8 cellular contexts compared by ENCODE assay signal in genomic region chr19:13864513-13865242, GRCh38. TPM values are rescaled to one million over a fixed set of nuclear protein-coding genes. Genes with fewer than 3 reads are reported as not detected.
DNase-seq lines count a peak whose midpoint lies in the region; ATAC-seq and TF ChIP-seq lines count a peak whose summit lies in the region.

No MANE protein-coding gene starts in this region.

- H3K9me3 Mint-ChIP-seq in activated naive CD8-positive, alpha-beta T cell treated with anti-CD3 and anti-CD28 coated beads, Interleukin-2, amount 50 U/mL, for 24 hours: no peaks in the 10 kb centered on the region

- H3K36me3 ChIP-seq in heart right ventricle (no peaks in the 10 kb centered on the region), mesodermal cell (ENCODE audit: control insufficient read depth, insufficient read depth, low read length) (no peaks in the 10 kb centered on the region), uterus (no peaks in the 10 kb centered on the region)

- H3K27me3 ChIP-seq in heart right ventricle (peaks cover 0 to 29% (median 0%) of the 10 kb centered on the region in 7 donors), uterus (no peaks in the 10 kb centered on the region)

- peaks cover 51% of the 10 kb centered on the region for H3K4me1 Mint-ChIP-seq in activated naive CD8-positive, alpha-beta T cell treated with anti-CD3 and anti-CD28 coated beads, Interleukin-2, amount 50 U/mL, for 24 hours

- TF ChIP-seq POLR2A in uterus (IDR thresholded peaks at IDR 0.05): no peak
- no peak for TF ChIP-seq POLR2A in erythroblast (IDR thresholded peaks at IDR 0.05; ENCODE audit: low read length)

- ATAC-seq in heart right ventricle (no peak), Right ventricle myocardium superior (ENCODE audit: poor library complexity) (no peak), GM18858 (IDR thresholded peaks at IDR 0.05; ENCODE audit: unreplicated experiment) (no peak)
- ATAC-seq in activated naive CD8-positive, alpha-beta T cell treated with anti-CD3 and anti-CD28 coated beads, Interleukin-2, amount 50 U/mL, for 24 hours: no peak

- intact Hi-C loops in heart right ventricle (cut with DNase I) (loop anchor here in 9 of 10 donors (5.0 to 10.0 kb wide), 5 partner anchors 67 to 590 kb away; partner anchors contain the start of gene ZSWIM4 (in 1 of the 9)), Right ventricle myocardium superior (cut with DNase I) (loop anchor here (5.0 to 10.0 kb wide), 2 partner anchors 82 to 270 kb away; no protein-coding TSS in a partner anchor), uterus (cut with DNase I; ENCODE audit: low total_unique reads) (loop anchor here (10.0 kb wide), 1 partner anchor 270 kb away; no protein-coding TSS in a partner anchor)

- no peaks in the 10 kb centered on the region for H3K9me3 ChIP-seq in heart right ventricle
- H3K9me3 ChIP-seq in mesodermal cell (ENCODE audit: control insufficient read depth, low read length): no peaks in the 10 kb centered on the region
- H3K9me3 ChIP-seq in uterus: no peaks in the 10 kb centered on the region

- WGBS in heart right ventricle, 2 donors: 11 to 20% methylated on average over 43 to 64 of the region's 64 CpGs
- 29 to 33% methylated on average over 29 to 38 of the region's 64 CpGs for WGBS in mesodermal cell (ENCODE audit: insufficient coverage in 2 of 2), 2 experiments

- H3K4me1 ChIP-seq in heart right ventricle: peaks cover 9 to 38% (median 27%) of the 10 kb centered on the region in 9 donors
- H3K4me1 ChIP-seq in mesodermal cell (ENCODE audit: control insufficient read depth, insufficient read depth, low read length, poor library complexity, severe bottlenecking): peaks cover 20% of the 10 kb centered on the region
- peaks cover 0 to 12% of the 10 kb centered on the region in 2 donors for H3K4me1 ChIP-seq in uterus

- H3K4me3 ChIP-seq in heart right ventricle (peak overlapping the region in 9 of 10 donors; percentile 30 to 92 (median 77)), mesodermal cell (ENCODE audit: extremely low read depth, insufficient read depth, low read length, poor library complexity, severe bottlenecking) (peak overlapping the region; percentile 28), uterus (peak overlapping the region in 1 of 2 donors; percentile 64)

- DNase-seq in heart right ventricle: no peak
- DNase-seq in Right ventricle myocardium superior: no peak
- no peak for DNase-seq in activated naive CD8-positive, alpha-beta T cell treated with anti-CD3 and anti-CD28 coated beads, Interleukin-2, amount 50 U/mL, for 24 hours
- no peak for DNase-seq in uterus
- no peak for DNase-seq in erythroblast (lab: John Stamatoyannopoulos, UW)
- DNase-seq in NCI-H1694 treated with DMSO at 0.1 percent for 48 hours (lab: John Stamatoyannopoulos, UW): no peak

- H3K27me3 Mint-ChIP-seq in activated naive CD8-positive, alpha-beta T cell treated with anti-CD3 and anti-CD28 coated beads, Interleukin-2, amount 50 U/mL, for 24 hours: peaks cover 26% of the 10 kb centered on the region

- H3K27ac Mint-ChIP-seq in activated naive CD8-positive, alpha-beta T cell treated with anti-CD3 and anti-CD28 coated beads, Interleukin-2, amount 50 U/mL, for 24 hours: peak overlapping the region; percentile 37

- H3K27ac ChIP-seq in heart right ventricle (peak overlapping the region in 6 of 10 donors; percentile 13 to 74 (median 62)), mesodermal cell (ENCODE audit: low read depth, low read length, severe bottlenecking) (no peak overlapping the region), uterus (peak overlapping the region; percentile 60 to 73)

- H3K4me3 Mint-ChIP-seq in activated naive CD8-positive, alpha-beta T cell treated with anti-CD3 and anti-CD28 coated beads, Interleukin-2, amount 50 U/mL, for 24 hours: peak overlapping the region; percentile 74

- peaks cover 2% of the 10 kb centered on the region for H3K36me3 Mint-ChIP-seq in activated naive CD8-positive, alpha-beta T cell treated with anti-CD3 and anti-CD28 coated beads, Interleukin-2, amount 50 U/mL, for 24 hours (ENCODE audit: low read depth)

- TF ChIP-seq CTCF in heart right ventricle (IDR thresholded peaks at IDR 0.05): no peak
- no peak for TF ChIP-seq CTCF in uterus (IDR thresholded peaks at IDR 0.05)

RNA-seq across cellular contexts. Expression of gene NANOS3, which starts 12.3 kb away (rescaled TPM):
- total RNA-seq in heart right ventricle (1 to 10 TPM in 3 of 10 donors, under 1 TPM in 3, not detected in 4; 0.37 to 1.5 (median 0.98) TPM), Right ventricle myocardium superior (1.8 TPM), uterus (1 to 10 TPM in 1 of 4 donors, not detected in 3; 1.2 TPM)
- 1 to 10 TPM in 1 of 2 donors, under 1 TPM in 1; 0.41 to 2.9 TPM for polyA plus RNA-seq in heart right ventricle
- 3.8 TPM for polyA plus RNA-seq in mesodermal cell (2013, experiment 1 of 2)
- polyA plus RNA-seq in mesodermal cell (2013, experiment 2 of 2): 2.2 TPM

RNA-seq across cellular contexts. Expression of gene BRME1, which starts 41.2 kb away (rescaled TPM):
- total RNA-seq in heart right ventricle (under 1 TPM in 8 of 10 donors, not detected in 2; 0.19 to 0.88 (median 0.63) TPM), Right ventricle myocardium superior (0.81 TPM), uterus (1 to 10 TPM in 3 of 4 donors, not detected in 1; 4.8 to 7.7 (median 5.8) TPM)
- 1 to 10 TPM in 1 of 2 donors, under 1 TPM in 1; 0.38 to 2.0 TPM for polyA plus RNA-seq in heart right ventricle
- 1.9 TPM for polyA plus RNA-seq in mesodermal cell (2013, experiment 1 of 2)
- polyA plus RNA-seq in mesodermal cell (2013, experiment 2 of 2): 1.7 TPM

RNA-seq across cellular contexts. Expression of gene CC2D1A, which starts 41.3 kb away (rescaled TPM):
- total RNA-seq in heart right ventricle (10 to 100 TPM; 13.2 to 30.2 (median 19.0) TPM), Right ventricle myocardium superior (20.0 TPM), uterus (10 to 100 TPM in 2 of 4 donors, 1 to 10 TPM in 2; 3.2 to 44.4 (median 13.2) TPM)
- 10 to 100 TPM; 16.5 to 49.8 TPM for polyA plus RNA-seq in heart right ventricle
- 23.7 TPM for polyA plus RNA-seq in mesodermal cell (2013, experiment 1 of 2)
- polyA plus RNA-seq in mesodermal cell (2013, experiment 2 of 2): 18.6 TPM
